8 cellular contexts compared by ENCODE assay signal in the genomic region with DNA sequence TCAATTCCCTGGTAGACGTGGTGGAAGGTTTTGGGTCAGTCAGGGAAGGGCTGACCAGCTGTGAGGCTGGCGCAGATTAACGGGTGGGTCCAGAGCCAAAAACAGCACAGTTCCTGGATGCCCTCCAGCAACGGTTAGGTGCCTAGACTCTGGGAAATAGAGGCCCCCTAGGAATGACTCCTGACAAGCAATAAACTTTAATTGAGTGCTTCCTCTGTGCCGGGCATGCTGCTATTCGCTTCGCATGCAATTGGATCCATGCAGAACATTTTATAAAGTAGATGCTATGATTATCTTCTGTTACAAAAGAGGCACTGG. TPM values are rescaled to one million over a fixed set of nuclear protein-coding genes. Genes with fewer than 3 reads are reported as not detected.
DNase-seq lines count a peak whose midpoint lies in the region; ATAC-seq and TF ChIP-seq lines count a peak whose summit lies in the region.

No MANE protein-coding gene starts in this region.

- peaks cover 36% of the 10 kb centered on the region for H3K36me3 Mint-ChIP-seq in activated T-helper 2 cell treated with anti-CD3 and anti-CD28 coated beads, Interferon-gamma antibody, Interleukin-2, Interleukin-4, amounts not matched to agents 10 μg/mL and 5 μg/mL and 100 μg/mL, durations not matched to agents 14 hours and 24 hours and 36 hours (ENCODE audit: low read depth)

- H3K36me3 ChIP-seq in BJ (ENCODE audit: control insufficient read depth, insufficient read depth, low read length) (no peaks in the 10 kb centered on the region; the same call in 1 of the 2 replicates), HUES48 (ENCODE audit: control insufficient read depth, insufficient read depth, low read length) (peaks cover 34% of the 10 kb centered on the region), right atrium auricular region (peaks cover 14% of the 10 kb centered on the region)

- intact Hi-C loops in activated T-helper 2 cell treated with anti-CD3 and anti-CD28 coated beads, Interferon-gamma antibody, Interleukin-2, Interleukin-4, amounts not matched to agents 10 μg/mL and 5 μg/mL and 100 μg/mL, durations not matched to agents 14 hours and 24 hours and 36 hours (cut with micrococcal nuclease): no loop called here

- peaks cover 41% of the 10 kb centered on the region for H3K4me1 Mint-ChIP-seq in activated T-helper 2 cell treated with anti-CD3 and anti-CD28 coated beads, Interferon-gamma antibody, Interleukin-2, Interleukin-4, amounts not matched to agents 10 μg/mL and 5 μg/mL and 100 μg/mL, durations not matched to agents 14 hours and 24 hours and 36 hours (ENCODE audit: low read depth)

- POLR2A ChIA-PET in BJ (lab: Charles Lee): no interaction called here

- H3K27ac ChIP-seq in HUES48 (ENCODE audit: low read depth, low read length): no peak overlapping the region
- peak overlapping the region; percentile 87 to 89 for H3K27ac ChIP-seq in right atrium auricular region

- no peaks in the 10 kb centered on the region for H3K9me3 Mint-ChIP-seq in activated T-helper 2 cell treated with anti-CD3 and anti-CD28 coated beads, Interferon-gamma antibody, Interleukin-2, Interleukin-4, amounts not matched to agents 10 μg/mL and 5 μg/mL and 100 μg/mL, durations not matched to agents 14 hours and 24 hours and 36 hours

- CTCF ChIA-PET in BJ (lab: Yijun Ruan, JAX): no interaction called here

- H3K27ac Mint-ChIP-seq in activated T-helper 2 cell treated with anti-CD3 and anti-CD28 coated beads, Interferon-gamma antibody, Interleukin-2, Interleukin-4, amounts not matched to agents 10 μg/mL and 5 μg/mL and 100 μg/mL, durations not matched to agents 14 hours and 24 hours and 36 hours: no peak overlapping the region

- DNase-seq in BJ (ENCODE audit: low read depth) (peak; percentile 44), right atrium auricular region (ENCODE audit: low spot score) (no peak), skeletal muscle cell (ENCODE audit: low read depth) (peak; percentile 68), putamen (ENCODE audit: low spot score) (no peak), activated gamma-delta T cell treated with Interleukin-2 at 50 U/mL for 16 hours (no peak)
- no peak for DNase-seq in activated T-helper 2 cell treated with anti-CD3 and anti-CD28 coated beads, Interferon-gamma antibody, Interleukin-2, Interleukin-4, amounts not matched to agents 10 μg/mL and 5 μg/mL and 100 μg/mL, durations not matched to agents 14 hours and 24 hours and 36 hours (ENCODE audit: low spot score)

- H3K27me3 ChIP-seq in BJ (ENCODE audit: control insufficient read depth, insufficient read depth, low read length) (no peaks in the 10 kb centered on the region), HUES48 (ENCODE audit: control insufficient read depth, insufficient read depth, low read length) (no peaks in the 10 kb centered on the region), right atrium auricular region (no peaks in the 10 kb centered on the region)

- ATAC-seq in GM19455 (IDR thresholded peaks at IDR 0.05; ENCODE audit: unreplicated experiment): no peak

- TF ChIP-seq CTCF in BJ (IDR thresholded peaks at IDR 0.05; ENCODE audit: insufficient read depth, low read depth, low read length) (no peak), right atrium auricular region (IDR thresholded peaks at IDR 0.05) (no peak)

- no peaks in the 10 kb centered on the region for H3K4me1 ChIP-seq in HUES48 (ENCODE audit: control insufficient read depth, insufficient read depth, low read length)
- peaks cover 0 to 28% of the 10 kb centered on the region in 2 donors for H3K4me1 ChIP-seq in right atrium auricular region

- H3K4me3 Mint-ChIP-seq in activated T-helper 2 cell treated with anti-CD3 and anti-CD28 coated beads, Interferon-gamma antibody, Interleukin-2, Interleukin-4, amounts not matched to agents 10 μg/mL and 5 μg/mL and 100 μg/mL, durations not matched to agents 14 hours and 24 hours and 36 hours (ENCODE audit: low read depth): peak overlapping the region; percentile 93

- H3K4me3 ChIP-seq in BJ (ENCODE audit: low read depth, low read length) (peak overlapping the region; percentile 69), HUES48 (ENCODE audit: low read depth, low read length) (peak overlapping the region; percentile 80), right atrium auricular region (peak overlapping the region; percentile 54 to 62), skeletal muscle cell (ENCODE audit: low read depth, low read length) (peak overlapping the region; percentile 73)

- H3K9ac ChIP-seq in HUES48 (ENCODE audit: low read depth, low read length): peak overlapping the region; percentile 32; the same call in 1 of the 2 replicates

- H3K9me3 ChIP-seq in HUES48 (ENCODE audit: control insufficient read depth, insufficient read depth, low read length) (no peaks in the 10 kb centered on the region), right atrium auricular region (no peaks in the 10 kb centered on the region)

- H3K27me3 Mint-ChIP-seq in activated T-helper 2 cell treated with anti-CD3 and anti-CD28 coated beads, Interferon-gamma antibody, Interleukin-2, Interleukin-4, amounts not matched to agents 10 μg/mL and 5 μg/mL and 100 μg/mL, durations not matched to agents 14 hours and 24 hours and 36 hours (ENCODE audit: low read depth): no peaks in the 10 kb centered on the region

RNA-seq across cellular contexts. Expression of gene ZNF449, which starts 0.7 kb away (rescaled TPM):
- 5.0 and 7.4 TPM in 2 replicates for polyA plus RNA-seq in BJ (2011; rRNA removed)
- 2.6 and 2.8 TPM in 2 replicates for polyA minus RNA-seq in BJ (2011; rRNA and poly(A)+ RNA removed)
- total RNA-seq in activated T-helper 2 cell treated with anti-CD3 and anti-CD28 coated beads, Interferon-gamma antibody, Interleukin-2, Interleukin-4, amounts not matched to agents 10 μg/mL and 5 μg/mL and 100 μg/mL, durations not matched to agents 14 hours and 24 hours and 36 hours: 0.62 and 1.0 TPM in 2 replicates
- total RNA-seq in right atrium auricular region: 1 to 10 TPM; 5.6 to 6.0 TPM

RNA-seq across cellular contexts. Expression of gene ZNF75D, which starts 1.4 kb away (rescaled TPM):
- polyA plus RNA-seq in BJ (2011; rRNA removed): 3.9 and 5.8 TPM in 2 replicates
- 3.6 and 4.3 TPM in 2 replicates for polyA minus RNA-seq in BJ (2011; rRNA and poly(A)+ RNA removed)
- total RNA-seq in activated T-helper 2 cell treated with anti-CD3 and anti-CD28 coated beads, Interferon-gamma antibody, Interleukin-2, Interleukin-4, amounts not matched to agents 10 μg/mL and 5 μg/mL and 100 μg/mL, durations not matched to agents 14 hours and 24 hours and 36 hours: 4.0 and 4.8 TPM in 2 replicates
- total RNA-seq in right atrium auricular region: 1 to 10 TPM; 4.2 to 5.3 TPM

RNA-seq across cellular contexts. Expression of gene ETDC, which starts 36.0 kb away (rescaled TPM):
- not detected in 2 replicates for polyA plus RNA-seq in BJ (2011; rRNA removed)
- not detected in 2 replicates for polyA minus RNA-seq in BJ (2011; rRNA and poly(A)+ RNA removed)
- total RNA-seq in activated T-helper 2 cell treated with anti-CD3 and anti-CD28 coated beads, Interferon-gamma antibody, Interleukin-2, Interleukin-4, amounts not matched to agents 10 μg/mL and 5 μg/mL and 100 μg/mL, durations not matched to agents 14 hours and 24 hours and 36 hours: not detected in 2 replicates
- total RNA-seq in right atrium auricular region: not detected

Comparison
In these comparisons a context has a peak if more than half of its experiments do, and no peak if none do; other contexts are left out.
1. DNase-seq: peak in BJ (single experiment) and skeletal muscle cell (single experiment); none in activated T-helper 2 cell treated with anti-CD3 and anti-CD28 coated beads, Interferon-gamma antibody, Interleukin-2, Interleukin-4, amounts not matched to agents 10 μg/mL and 5 μg/mL and 100 μg/mL, durations not matched to agents 14 hours and 24 hours and 36 hours (single experiment), right atrium auricular region (single experiment), putamen (single experiment) and activated gamma-delta T cell treated with Interleukin-2 at 50 U/mL for 16 hours (single experiment).
2. Peak in every context shown above with its lines, with median percentiles within 50 percentile points of each other: H3K4me3 ChIP-seq.